In genomic region chr2:167318581-167318980, GRCh38 we compare ENCODE assay signal across 24 cellular contexts. TPM values are rescaled to one million over a fixed set of nuclear protein-coding genes. Genes with fewer than 3 reads are reported as not detected.
"Had no signal": no experiment of that assay in that cellular context is flagged by ENCODE, and none has a peak within 500 bp of the region (broad histone marks: within the 10 kb centered on the region; RNA-seq: fewer than 3 reads in every experiment).

No MANE protein-coding gene starts in this region.

- H3K27ac Mint-ChIP-seq: mesothelial cell of epicardium; naive thymus-derived CD4-positive, alpha-beta T cell; natural killer cell treated with Interleukin-12 subunit alpha and Interleukin-12 subunit beta and Interleukin-15 and Interleukin-18, amount 100 ng/mL, for 72 hours; stimulated activated memory B cell treated with anti-CD40 and anti-IgM and Interleukin-4, amounts not matched to agents 10 μg/mL and 1 μg/mL and 100 μg/mL, for 72 hours; stimulated activated naive CD8-positive, alpha-beta T cell treated with anti-CD3 and anti-CD28 coated beads, Interleukin-15, amount 100 ng/mL, for 72 hours; type B pancreatic cell had no signal

- H3K9me3 Mint-ChIP-seq: naive thymus-derived CD4-positive, alpha-beta T cell; natural killer cell treated with Interleukin-12 subunit alpha and Interleukin-12 subunit beta and Interleukin-15 and Interleukin-18, amount 100 ng/mL, for 72 hours; stimulated activated memory B cell treated with anti-CD40 and anti-IgM and Interleukin-4, amounts not matched to agents 10 μg/mL and 1 μg/mL and 100 μg/mL, for 72 hours; stimulated activated naive CD8-positive, alpha-beta T cell treated with anti-CD3 and anti-CD28 coated beads, Interleukin-15, amount 100 ng/mL, for 72 hours; type B pancreatic cell had no signal

- H3K9me3 ChIP-seq: left ventricle myocardium inferior, ovary, prostate gland, spleen, uterus had no signal

- H3K4me3 Mint-ChIP-seq: mesothelial cell of epicardium; naive thymus-derived CD4-positive, alpha-beta T cell; natural killer cell treated with Interleukin-12 subunit alpha and Interleukin-12 subunit beta and Interleukin-15 and Interleukin-18, amount 100 ng/mL, for 72 hours; stimulated activated memory B cell treated with anti-CD40 and anti-IgM and Interleukin-4, amounts not matched to agents 10 μg/mL and 1 μg/mL and 100 μg/mL, for 72 hours; stimulated activated naive CD8-positive, alpha-beta T cell treated with anti-CD3 and anti-CD28 coated beads, Interleukin-15, amount 100 ng/mL, for 72 hours; type B pancreatic cell had no signal

- DNase-seq: islet precursor cell; left ventricle myocardium inferior; mesendoderm; naive thymus-derived CD4-positive, alpha-beta T cell; ovary; retina; spleen; stimulated activated CD4-positive, alpha-beta T cell treated with anti-CD3 and anti-CD28 coated beads, Interleukin-4, amount 100 ng/mL, for 4 hours; stimulated activated CD8-positive, alpha-beta memory T cell treated with anti-CD3 and anti-CD28 coated beads, Interleukin-4, amount 100 ng/mL, for 48 hours; stimulated activated naive CD4-positive, alpha-beta T cell treated with Interleukin-2 at 50 U/mL for 16 hours; stimulated activated naive CD8-positive, alpha-beta T cell treated with anti-CD3 and anti-CD28 coated beads, Interleukin-15, amount 100 ng/mL, for 72 hours; uterus had no signal

- H3K4me1 Mint-ChIP-seq: mesothelial cell of epicardium; naive thymus-derived CD4-positive, alpha-beta T cell; stimulated activated memory B cell treated with anti-CD40 and anti-IgM and Interleukin-4, amounts not matched to agents 10 μg/mL and 1 μg/mL and 100 μg/mL, for 72 hours; stimulated activated naive CD8-positive, alpha-beta T cell treated with anti-CD3 and anti-CD28 coated beads, Interleukin-15, amount 100 ng/mL, for 72 hours had no signal

- H3K36me3 Mint-ChIP-seq: mesothelial cell of epicardium; naive thymus-derived CD4-positive, alpha-beta T cell; natural killer cell treated with Interleukin-12 subunit alpha and Interleukin-12 subunit beta and Interleukin-15 and Interleukin-18, amount 100 ng/mL, for 72 hours; stimulated activated memory B cell treated with anti-CD40 and anti-IgM and Interleukin-4, amounts not matched to agents 10 μg/mL and 1 μg/mL and 100 μg/mL, for 72 hours had no signal

- ATAC-seq: naive thymus-derived CD4-positive, alpha-beta T cell; natural killer cell treated with Interleukin-12 subunit alpha and Interleukin-12 subunit beta and Interleukin-15 and Interleukin-18, amount 100 ng/mL, for 72 hours; right cardiac atrium; sciatic nerve; stimulated activated memory B cell treated with anti-CD40 and anti-IgM and Interleukin-4, amounts not matched to agents 10 μg/mL and 1 μg/mL and 100 μg/mL, for 72 hours; stimulated activated naive CD8-positive, alpha-beta T cell treated with anti-CD3 and anti-CD28 coated beads, Interleukin-15, amount 100 ng/mL, for 72 hours had no signal

- H3K4me3 ChIP-seq: hepatocyte, left ventricle myocardium inferior, lung, ovary, prostate gland, skin epidermis, spleen, tibial nerve, uterus had no signal

- H3K36me3 ChIP-seq: left ventricle myocardium inferior, ovary, prostate gland, spleen, tibial nerve, uterus had no signal

- H3K4me1 ChIP-seq: left ventricle myocardium inferior, prostate gland, spleen, tibial nerve, uterus had no signal

- H3K27me3 Mint-ChIP-seq: natural killer cell treated with Interleukin-12 subunit alpha and Interleukin-12 subunit beta and Interleukin-15 and Interleukin-18, amount 100 ng/mL, for 72 hours; stimulated activated memory B cell treated with anti-CD40 and anti-IgM and Interleukin-4, amounts not matched to agents 10 μg/mL and 1 μg/mL and 100 μg/mL, for 72 hours; stimulated activated naive CD8-positive, alpha-beta T cell treated with anti-CD3 and anti-CD28 coated beads, Interleukin-15, amount 100 ng/mL, for 72 hours; type B pancreatic cell had no signal

RNA-seq across cellular contexts. Expression of gene B3GALT1, which starts 25.8 kb away (rescaled TPM):
- total RNA-seq: left ventricle myocardium inferior; mononuclear cell; naive thymus-derived CD4-positive, alpha-beta T cell had no signal
